2 cellular contexts compared by ENCODE assay signal in genomic region chr5:4684946-4685345, GRCh38.
TF ChIP-seq lines count a peak whose summit lies in the region.

No MANE protein-coding gene starts in this region.

TF ChIP-seq in H1, 55 proteins besides CTCF, POLR2A, EP300 and RAD21:
- TF ChIP-seq PHF8 (conservative IDR thresholded peaks at IDR 0.05; ENCODE audit: low read depth, low read length): no peak
- TF ChIP-seq BCL11A (IDR thresholded peaks at IDR 0.05; ENCODE audit: low read depth in 2 of 2, low read length in 2 of 2): no peak
- TF ChIP-seq POU5F1 (IDR thresholded peaks at IDR 0.05; ENCODE audit: low read depth, low read length): no peak
- TF ChIP-seq SRF (IDR thresholded peaks at IDR 0.05; ENCODE audit: low read depth, low read length): no peak
- no peak for TF ChIP-seq CBX8 (IDR thresholded peaks at IDR 0.05; ENCODE audit: borderline replicate concordance, low read depth, low read length)
- TF ChIP-seq BRCA1 (IDR thresholded peaks at IDR 0.05; ENCODE audit: low read depth, low read length): no peak
- TF ChIP-seq SAP30 (IDR thresholded peaks at IDR 0.05; ENCODE audit: insufficient read depth, insufficient replicate concordance, low read length): no peak
- TF ChIP-seq ATF3 (IDR thresholded peaks at IDR 0.05; ENCODE audit: insufficient read depth, low read depth, low read length): no peak
- TF ChIP-seq CBX5 (IDR thresholded peaks at IDR 0.05; ENCODE audit: low read depth, low read length): no peak
- no peak for TF ChIP-seq RNF2 (IDR thresholded peaks at IDR 0.05; ENCODE audit: borderline replicate concordance, low read depth, low read length, missing control alignments, poor library complexity, severe bottlenecking)
- TF ChIP-seq TBP (IDR thresholded peaks at IDR 0.05; ENCODE audit: low read depth, low read length): no peak
- TF ChIP-seq ASH2L (IDR thresholded peaks at IDR 0.05; ENCODE audit: low read length): no peak

TF ChIP-seq in neural cell, 6 proteins besides CTCF, POLR2A, EP300 and RAD21:
- TF ChIP-seq REST (IDR thresholded peaks at IDR 0.05; ENCODE audit: borderline replicate concordance): no peak
- TF ChIP-seq POLR2AphosphoS5 (IDR thresholded peaks at IDR 0.05): peak; percentile 54
- no peak for TF ChIP-seq TAF1 (IDR thresholded peaks at IDR 0.05; ENCODE audit: low read depth)
